ENCODE assay signal across 8 cellular contexts in genomic region chr7:120950539-120951308, GRCh38. TPM values are rescaled to one million over a fixed set of nuclear protein-coding genes. Genes with fewer than 3 reads are reported as not detected.
DNase-seq lines count a peak whose midpoint lies in the region; TF ChIP-seq lines count a peak whose summit lies in the region.

ING3 (plus strand) TSS chr7:120950777; CDS start chr7:120950897, 120 bp downstream.

- H3K4me3 Mint-ChIP-seq in activated naive CD4-positive, alpha-beta T cell treated with anti-CD3 and anti-CD28 coated beads for 36 hours = peak within 1 kb of the TSS; percentile 97

- peaks cover 19% of the 10 kb centered on the region for H3K36me3 Mint-ChIP-seq in activated naive CD4-positive, alpha-beta T cell treated with anti-CD3 and anti-CD28 coated beads for 36 hours (ENCODE audit: low read depth)

- peaks cover 27% of the 10 kb centered on the region for H3K4me1 ChIP-seq in neuron (ENCODE audit: insufficient read depth, low read length)
- peaks cover 7 to 20% (median 16%) of the 10 kb centered on the region in 5 donors for H3K4me1 ChIP-seq in subcutaneous abdominal adipose tissue (ENCODE audit: control insufficient read depth in 5 of 5, insufficient read depth in 5 of 5, low read length in 5 of 5)

- peak within 1 kb of the TSS; percentile 100 for H2AFZ ChIP-seq in neuron (ENCODE audit: low read depth, low read length)

- intact Hi-C loops in activated naive CD4-positive, alpha-beta T cell treated with anti-CD3 and anti-CD28 coated beads for 36 hours (cut with micrococcal nuclease) = loop anchor here (1.0 kb wide), 5 partner anchors 11 to 594 kb away; partner anchors contain the start of gene FAM3C

- H3K27me3 Mint-ChIP-seq in activated naive CD4-positive, alpha-beta T cell treated with anti-CD3 and anti-CD28 coated beads for 36 hours (ENCODE audit: low read depth) = peaks cover 3% of the 10 kb centered on the region

- H3K27ac ChIP-seq in subcutaneous abdominal adipose tissue (ENCODE audit: low read depth, low read length) = peak within 1 kb of the TSS; percentile 95

- H3K36me3 ChIP-seq in neuron (ENCODE audit: insufficient read depth, low read length) (peaks cover 25% of the 10 kb centered on the region), subcutaneous abdominal adipose tissue (ENCODE audit: control insufficient read depth in 5 of 5, insufficient read depth in 5 of 5, low read length in 5 of 5) (peaks cover 4 to 10% (median 7%) of the 10 kb centered on the region in 5 donors)

- no peaks in the 10 kb centered on the region for H3K9me3 Mint-ChIP-seq in activated naive CD4-positive, alpha-beta T cell treated with anti-CD3 and anti-CD28 coated beads for 36 hours

- H3K9ac ChIP-seq in subcutaneous abdominal adipose tissue (ENCODE audit: low read length in 5 of 5) = peak within 1 kb of the TSS; percentile 60 to 89 (median 82)

- TF ChIP-seq CTCF in HFF-Myc (IDR thresholded peaks at IDR 0.05; ENCODE audit: low read depth, low read length, missing control alignments) = no peak

- peaks cover 17% of the 10 kb centered on the region for H3K4me1 Mint-ChIP-seq in activated naive CD4-positive, alpha-beta T cell treated with anti-CD3 and anti-CD28 coated beads for 36 hours (ENCODE audit: low read depth)

- H3K9me3 ChIP-seq in neuron (ENCODE audit: low read length) (no peaks in the 10 kb centered on the region), subcutaneous abdominal adipose tissue (ENCODE audit: control insufficient read depth in 5 of 5, low read length in 5 of 5) (no peaks in the 10 kb centered on the region)

- peak within 1 kb of the TSS; percentile 97 for H3K27ac Mint-ChIP-seq in activated naive CD4-positive, alpha-beta T cell treated with anti-CD3 and anti-CD28 coated beads for 36 hours

- peak; percentile 96 for DNase-seq in GM03348 (ENCODE audit: low spot score)
- DNase-seq in HFF-Myc (ENCODE audit: extremely low read depth, low read depth) = peak; percentile 92
- peak; percentile 100 for DNase-seq in NAMALWA (ENCODE audit: low spot score)
- DNase-seq in SK-N-DZ (ENCODE audit: low spot score) = peak; percentile 98
- DNase-seq in activated naive CD4-positive, alpha-beta T cell treated with anti-CD3 and anti-CD28 coated beads for 36 hours = peak; percentile 97
- DNase-seq in foreskin melanocyte = peak; percentile 96

- CTCF ChIA-PET in activated naive CD4-positive, alpha-beta T cell treated with anti-CD3 and anti-CD28 coated beads for 36 hours (lab: Charles Lee) = interaction anchor here (0.7 to 1.0 kb wide), 2 partner anchors 145 to 1044 kb away, joined by 3 read pairs; no protein-coding TSS in a partner anchor

- H3K27me3 ChIP-seq in neuron (ENCODE audit: insufficient read depth, low read length) = no peaks in the 10 kb centered on the region
- peaks cover 0 to 4% (median 0%) of the 10 kb centered on the region in 5 donors for H3K27me3 ChIP-seq in subcutaneous abdominal adipose tissue (ENCODE audit: control insufficient read depth in 5 of 5, insufficient read depth in 4 of 5, low read length in 5 of 5)

- peak within 1 kb of the TSS; percentile 71 for H3K4me3 ChIP-seq in HFF-Myc (replicated peaks; ENCODE audit: low read depth, low read length)
- H3K4me3 ChIP-seq in neuron (ENCODE audit: low read length) = peak within 1 kb of the TSS; percentile 78
- peak within 1 kb of the TSS; percentile 85 to 99 (median 94) for H3K4me3 ChIP-seq in subcutaneous abdominal adipose tissue (ENCODE audit: low read depth in 1 of 5, low read length in 5 of 5)

RNA-seq across cellular contexts. Expression of gene ING3, which starts in this region (rescaled TPM):
- polyA plus RNA-seq in SK-N-DZ (2014; cell fraction: cytosol; rRNA removed) = 26.6 and 37.1 TPM in 2 replicates
- 34.3 and 39.6 TPM in 2 replicates for polyA plus RNA-seq in SK-N-DZ (2014; cell fraction: nucleus; rRNA removed)
- total RNA-seq in activated naive CD4-positive, alpha-beta T cell treated with anti-CD3 and anti-CD28 coated beads for 36 hours = 10 to 100 TPM; 25.0 to 26.7 TPM

Comparison
In these comparisons a context has a peak if more than half of its experiments do, and no peak if none do; other contexts are left out.
1. Peak in every context shown above with its lines: DNase-seq, H3K4me3 ChIP-seq and H3K27ac ChIP-seq.